In the genomic region with DNA sequence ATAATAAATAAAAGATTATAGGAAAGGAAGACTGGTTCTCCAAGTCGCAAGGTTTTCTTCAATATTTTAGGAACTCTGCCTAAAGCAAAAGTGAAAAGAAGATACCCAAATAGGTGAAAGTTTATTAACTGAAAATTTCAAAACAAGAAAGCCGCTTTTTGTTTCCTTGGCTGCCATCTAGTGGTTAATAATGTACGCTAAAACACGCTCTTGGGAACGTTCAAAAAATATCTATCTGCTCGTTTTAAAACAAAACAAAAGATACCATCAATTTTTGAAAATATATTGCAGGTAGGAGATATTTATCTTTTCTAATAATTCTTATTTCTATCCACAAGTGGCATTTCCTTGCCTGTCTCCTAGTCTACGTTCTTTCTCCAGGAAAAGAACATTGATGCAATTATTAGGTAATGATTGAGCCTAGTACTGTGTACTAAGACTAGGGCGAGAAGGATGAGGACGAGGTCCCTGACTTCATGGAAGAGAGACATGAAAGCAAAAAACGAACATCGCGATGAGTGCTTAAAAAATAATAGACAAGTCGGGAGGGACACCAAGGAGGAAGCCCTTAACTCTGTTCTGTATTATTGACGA, we compare ENCODE assay signal across 1 cellular context.
A peak's percentile ranks its signal among the peaks of the same experiment; 100 is the strongest.
TF ChIP-seq lines count a peak whose summit lies in the region.

No MANE protein-coding gene starts in this region.

TF ChIP-seq in HepG2, 621 proteins besides CTCF, POLR2A, EP300 and RAD21 (continued from another document and continues in another):
- TF ChIP-seq, protein P1, sequence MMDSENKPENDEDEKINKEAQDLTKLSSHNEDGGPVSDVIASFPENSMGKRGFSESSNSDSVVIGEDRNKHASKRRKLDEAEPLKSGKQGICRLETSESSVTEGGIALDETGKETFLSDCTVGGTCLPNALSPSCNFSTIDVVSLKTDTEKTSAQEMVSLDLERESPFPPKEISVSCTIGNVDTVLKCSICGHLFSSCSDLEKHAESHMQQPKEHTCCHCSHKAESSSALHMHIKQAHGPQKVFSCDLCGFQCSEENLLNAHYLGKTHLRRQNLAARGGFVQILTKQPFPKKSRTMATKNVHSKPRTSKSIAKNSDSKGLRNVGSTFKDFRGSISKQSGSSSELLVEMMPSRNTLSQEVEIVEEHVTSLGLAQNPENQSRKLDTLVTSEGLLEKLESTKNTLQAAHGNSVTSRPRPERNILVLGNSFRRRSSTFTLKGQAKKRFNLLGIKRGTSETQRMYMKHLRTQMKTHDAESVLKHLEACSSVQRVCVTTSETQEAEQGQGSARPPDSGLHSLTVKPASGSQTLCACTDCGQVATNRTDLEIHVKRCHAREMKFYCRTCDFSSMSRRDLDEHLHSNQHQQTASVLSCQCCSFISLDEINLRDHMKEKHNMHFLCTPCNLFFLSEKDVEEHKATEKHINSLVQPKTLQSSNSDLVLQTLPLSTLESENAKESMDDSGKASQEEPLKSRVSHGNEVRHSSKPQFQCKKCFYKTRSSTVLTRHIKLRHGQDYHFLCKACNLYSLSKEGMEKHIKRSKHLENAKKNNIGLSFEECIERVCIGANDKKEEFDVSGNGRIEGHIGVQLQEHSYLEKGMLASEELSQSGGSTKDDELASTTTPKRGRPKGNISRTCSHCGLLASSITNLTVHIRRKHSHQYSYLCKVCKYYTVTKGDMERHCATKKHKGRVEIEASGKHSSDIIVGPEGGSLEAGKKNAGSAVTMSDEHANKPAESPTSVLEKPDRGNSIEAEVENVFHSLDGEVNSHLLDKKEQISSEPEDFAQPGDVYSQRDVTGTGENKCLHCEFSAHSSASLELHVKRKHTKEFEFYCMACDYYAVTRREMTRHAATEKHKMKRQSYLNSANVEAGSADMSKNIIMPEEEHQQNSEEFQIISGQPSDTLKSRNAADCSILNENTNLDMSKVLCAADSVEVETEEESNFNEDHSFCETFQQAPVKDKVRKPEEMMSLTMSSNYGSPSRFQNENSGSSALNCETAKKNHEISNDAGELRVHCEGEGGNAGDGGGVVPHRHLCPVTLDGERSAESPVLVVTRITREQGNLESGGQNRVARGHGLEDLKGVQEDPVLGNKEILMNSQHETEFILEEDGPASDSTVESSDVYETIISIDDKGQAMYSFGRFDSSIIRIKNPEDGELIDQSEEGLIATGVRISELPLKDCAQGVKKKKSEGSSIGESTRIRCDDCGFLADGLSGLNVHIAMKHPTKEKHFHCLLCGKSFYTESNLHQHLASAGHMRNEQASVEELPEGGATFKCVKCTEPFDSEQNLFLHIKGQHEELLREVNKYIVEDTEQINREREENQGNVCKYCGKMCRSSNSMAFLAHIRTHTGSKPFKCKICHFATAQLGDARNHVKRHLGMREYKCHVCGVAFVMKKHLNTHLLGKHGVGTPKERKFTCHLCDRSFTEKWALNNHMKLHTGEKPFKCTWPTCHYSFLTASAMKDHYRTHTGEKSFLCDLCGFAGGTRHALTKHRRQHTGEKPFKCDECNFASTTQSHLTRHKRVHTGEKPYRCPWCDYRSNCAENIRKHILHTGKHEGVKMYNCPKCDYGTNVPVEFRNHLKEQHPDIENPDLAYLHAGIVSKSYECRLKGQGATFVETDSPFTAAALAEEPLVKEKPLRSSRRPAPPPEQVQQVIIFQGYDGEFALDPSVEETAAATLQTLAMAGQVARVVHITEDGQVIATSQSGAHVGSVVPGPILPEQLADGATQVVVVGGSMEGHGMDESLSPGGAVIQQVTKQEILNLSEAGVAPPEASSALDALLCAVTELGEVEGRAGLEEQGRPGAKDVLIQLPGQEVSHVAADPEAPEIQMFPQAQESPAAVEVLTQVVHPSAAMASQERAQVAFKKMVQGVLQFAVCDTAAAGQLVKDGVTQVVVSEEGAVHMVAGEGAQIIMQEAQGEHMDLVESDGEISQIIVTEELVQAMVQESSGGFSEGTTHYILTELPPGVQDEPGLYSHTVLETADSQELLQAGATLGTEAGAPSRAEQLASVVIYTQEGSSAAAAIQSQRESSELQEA (CRISPR knock-in tag; IDR thresholded peaks at IDR 0.05; ENCODE audit: not compliant biosample characterization): no peak
- TF ChIP-seq KLF16 (CRISPR knock-in tag; IDR thresholded peaks at IDR 0.05) (peak in 1 of 2 experiments; percentile 67; a peak in 1 of 4 replicates), ZNF292 (CRISPR knock-in tag; IDR thresholded peaks at IDR 0.05; ENCODE audit: borderline replicate concordance, low read depth) (no peak), ETV5 (CRISPR knock-in tag; IDR thresholded peaks at IDR 0.05; ENCODE audit: borderline replicate concordance) (no peak), STAG1 (CRISPR knock-in tag; IDR thresholded peaks at IDR 0.05) (peak; percentile 96), TOE1 (CRISPR knock-in tag; IDR thresholded peaks at IDR 0.05) (peak; percentile 55; the same call in 1 of the 2 replicates), RXRB (CRISPR knock-in tag; IDR thresholded peaks at IDR 0.05; ENCODE audit: borderline replicate concordance) (peak; percentile 87), FOXK1 (CRISPR knock-in tag; IDR thresholded peaks at IDR 0.05; ENCODE audit: borderline replicate concordance, low read depth) (0 out of 2 replicates have a peak, but pooled peaks have one; percentile 50), SMC3 (IDR thresholded peaks at IDR 0.05; ENCODE audit: low read length) (peak; percentile 99), KMT2B (CRISPR knock-in tag; IDR thresholded peaks at IDR 0.05) (0 out of 2 replicates have a peak, but pooled peaks have one; percentile 34), ZKSCAN8 (CRISPR knock-in tag; IDR thresholded peaks at IDR 0.05; ENCODE audit: borderline replicate concordance) (0 out of 2 replicates have a peak, but pooled peaks have one; percentile 39), IRX3 (CRISPR knock-in tag; IDR thresholded peaks at IDR 0.05; ENCODE audit: borderline replicate concordance, low read depth) (no peak), ADNP (CRISPR knock-in tag; IDR thresholded peaks at IDR 0.05) (no peak), ZNF773 (CRISPR knock-in tag; IDR thresholded peaks at IDR 0.05; ENCODE audit: borderline replicate concordance) (no peak), EHMT2 (IDR thresholded peaks at IDR 0.05; ENCODE audit: borderline replicate concordance, low read depth, low read length) (0 out of 2 replicates have a peak, but pooled peaks have one; percentile 55), AKAP8 (CRISPR knock-in tag; IDR thresholded peaks at IDR 0.05) (no peak), MXI1 (IDR thresholded peaks at IDR 0.05; ENCODE audit: borderline replicate concordance, low read depth, low read length) (0 out of 3 replicates have a peak, but pooled peaks have one; percentile 7), KDM3A (CRISPR knock-in tag; IDR thresholded peaks at IDR 0.05; ENCODE audit: low read depth) (0 out of 2 replicates have a peak, but pooled peaks have one; percentile 25), KMT2A (CRISPR knock-in tag; IDR thresholded peaks at IDR 0.05) (no peak), CREB1 (IDR thresholded peaks at IDR 0.05) (no peak), CREB1 (CRISPR knock-in tag; IDR thresholded peaks at IDR 0.05) (0 out of 2 replicates have a peak, but pooled peaks have one; percentile 28), RBFOX2 (IDR thresholded peaks at IDR 0.05; ENCODE audit: low read depth, low read length) (no peak), TMF1 (CRISPR knock-in tag; IDR thresholded peaks at IDR 0.05; ENCODE audit: low read depth) (no peak)
- TF ChIP-seq, protein P2, sequence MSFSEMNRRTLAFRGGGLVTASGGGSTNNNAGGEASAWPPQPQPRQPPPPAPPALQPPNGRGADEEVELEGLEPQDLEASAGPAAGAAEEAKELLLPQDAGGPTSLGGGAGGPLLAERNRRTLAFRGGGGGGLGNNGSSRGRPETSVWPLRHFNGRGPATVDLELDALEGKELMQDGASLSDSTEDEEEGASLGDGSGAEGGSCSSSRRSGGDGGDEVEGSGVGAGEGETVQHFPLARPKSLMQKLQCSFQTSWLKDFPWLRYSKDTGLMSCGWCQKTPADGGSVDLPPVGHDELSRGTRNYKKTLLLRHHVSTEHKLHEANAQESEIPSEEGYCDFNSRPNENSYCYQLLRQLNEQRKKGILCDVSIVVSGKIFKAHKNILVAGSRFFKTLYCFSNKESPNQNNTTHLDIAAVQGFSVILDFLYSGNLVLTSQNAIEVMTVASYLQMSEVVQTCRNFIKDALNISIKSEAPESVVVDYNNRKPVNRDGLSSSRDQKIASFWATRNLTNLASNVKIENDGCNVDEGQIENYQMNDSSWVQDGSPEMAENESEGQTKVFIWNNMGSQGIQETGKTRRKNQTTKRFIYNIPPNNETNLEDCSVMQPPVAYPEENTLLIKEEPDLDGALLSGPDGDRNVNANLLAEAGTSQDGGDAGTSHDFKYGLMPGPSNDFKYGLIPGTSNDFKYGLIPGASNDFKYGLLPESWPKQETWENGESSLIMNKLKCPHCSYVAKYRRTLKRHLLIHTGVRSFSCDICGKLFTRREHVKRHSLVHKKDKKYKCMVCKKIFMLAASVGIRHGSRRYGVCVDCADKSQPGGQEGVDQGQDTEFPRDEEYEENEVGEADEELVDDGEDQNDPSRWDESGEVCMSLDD (CRISPR knock-in tag; IDR thresholded peaks at IDR 0.05; ENCODE audit: borderline replicate concordance): no peak
- TF ChIP-seq, protein P3, sequence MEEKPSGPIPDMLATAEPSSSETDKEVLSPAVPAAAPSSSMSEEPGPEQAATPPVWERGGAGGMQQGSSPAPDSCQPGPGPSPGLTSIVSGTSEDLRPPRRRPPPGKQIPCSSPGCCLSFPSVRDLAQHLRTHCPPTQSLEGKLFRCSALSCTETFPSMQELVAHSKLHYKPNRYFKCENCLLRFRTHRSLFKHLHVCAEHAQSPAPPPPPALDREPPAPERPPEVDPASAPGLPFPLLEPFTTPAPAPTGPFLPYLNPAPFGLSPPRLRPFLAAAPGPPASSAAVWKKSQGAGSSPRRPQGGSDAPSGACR (CRISPR knock-in tag; IDR thresholded peaks at IDR 0.05): no peak
- TF ChIP-seq, protein P4, sequence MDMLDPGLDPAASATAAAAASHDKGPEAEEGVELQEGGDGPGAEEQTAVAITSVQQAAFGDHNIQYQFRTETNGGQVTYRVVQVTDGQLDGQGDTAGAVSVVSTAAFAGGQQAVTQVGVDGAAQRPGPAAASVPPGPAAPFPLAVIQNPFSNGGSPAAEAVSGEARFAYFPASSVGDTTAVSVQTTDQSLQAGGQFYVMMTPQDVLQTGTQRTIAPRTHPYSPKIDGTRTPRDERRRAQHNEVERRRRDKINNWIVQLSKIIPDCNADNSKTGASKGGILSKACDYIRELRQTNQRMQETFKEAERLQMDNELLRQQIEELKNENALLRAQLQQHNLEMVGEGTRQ (IDR thresholded peaks at IDR 0.05; ENCODE audit: low read depth, low read length): no peak
- TF ChIP-seq, protein P4 (CRISPR knock-in tag; IDR thresholded peaks at IDR 0.05; ENCODE audit: borderline replicate concordance): no peak
- TF ChIP-seq, protein P5, sequence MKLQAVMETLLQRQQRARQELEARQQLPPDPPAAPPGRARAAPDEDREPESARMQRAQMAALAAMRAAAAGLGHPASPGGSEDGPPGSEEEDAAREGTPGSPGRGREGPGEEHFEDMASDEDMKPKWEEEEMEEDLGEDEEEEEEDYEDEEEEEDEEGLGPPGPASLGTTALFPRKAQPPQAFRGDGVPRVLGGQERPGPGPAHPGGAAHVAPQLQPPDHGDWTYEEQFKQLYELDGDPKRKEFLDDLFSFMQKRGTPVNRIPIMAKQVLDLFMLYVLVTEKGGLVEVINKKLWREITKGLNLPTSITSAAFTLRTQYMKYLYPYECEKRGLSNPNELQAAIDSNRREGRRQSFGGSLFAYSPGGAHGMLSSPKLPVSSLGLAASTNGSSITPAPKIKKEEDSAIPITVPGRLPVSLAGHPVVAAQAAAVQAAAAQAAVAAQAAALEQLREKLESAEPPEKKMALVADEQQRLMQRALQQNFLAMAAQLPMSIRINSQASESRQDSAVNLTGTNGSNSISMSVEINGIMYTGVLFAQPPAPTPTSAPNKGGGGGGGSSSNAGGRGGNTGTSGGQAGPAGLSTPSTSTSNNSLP (IDR thresholded peaks at IDR 0.05; ENCODE audit: low read depth, low read length): 0 out of 2 replicates have a peak, but pooled peaks have one; percentile 46
- TF ChIP-seq, protein P6, sequence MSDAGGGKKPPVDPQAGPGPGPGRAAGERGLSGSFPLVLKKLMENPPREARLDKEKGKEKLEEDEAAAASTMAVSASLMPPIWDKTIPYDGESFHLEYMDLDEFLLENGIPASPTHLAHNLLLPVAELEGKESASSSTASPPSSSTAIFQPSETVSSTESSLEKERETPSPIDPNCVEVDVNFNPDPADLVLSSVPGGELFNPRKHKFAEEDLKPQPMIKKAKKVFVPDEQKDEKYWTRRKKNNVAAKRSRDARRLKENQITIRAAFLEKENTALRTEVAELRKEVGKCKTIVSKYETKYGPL (CRISPR knock-in tag; IDR thresholded peaks at IDR 0.05): no peak
- TF ChIP-seq, protein P7, sequence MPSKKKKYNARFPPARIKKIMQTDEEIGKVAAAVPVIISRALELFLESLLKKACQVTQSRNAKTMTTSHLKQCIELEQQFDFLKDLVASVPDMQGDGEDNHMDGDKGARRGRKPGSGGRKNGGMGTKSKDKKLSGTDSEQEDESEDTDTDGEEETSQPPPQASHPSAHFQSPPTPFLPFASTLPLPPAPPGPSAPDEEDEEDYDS (CRISPR knock-in tag; IDR thresholded peaks at IDR 0.05): peak; percentile 30; the same call in 1 of the 2 replicates
- TF ChIP-seq, protein P8, sequence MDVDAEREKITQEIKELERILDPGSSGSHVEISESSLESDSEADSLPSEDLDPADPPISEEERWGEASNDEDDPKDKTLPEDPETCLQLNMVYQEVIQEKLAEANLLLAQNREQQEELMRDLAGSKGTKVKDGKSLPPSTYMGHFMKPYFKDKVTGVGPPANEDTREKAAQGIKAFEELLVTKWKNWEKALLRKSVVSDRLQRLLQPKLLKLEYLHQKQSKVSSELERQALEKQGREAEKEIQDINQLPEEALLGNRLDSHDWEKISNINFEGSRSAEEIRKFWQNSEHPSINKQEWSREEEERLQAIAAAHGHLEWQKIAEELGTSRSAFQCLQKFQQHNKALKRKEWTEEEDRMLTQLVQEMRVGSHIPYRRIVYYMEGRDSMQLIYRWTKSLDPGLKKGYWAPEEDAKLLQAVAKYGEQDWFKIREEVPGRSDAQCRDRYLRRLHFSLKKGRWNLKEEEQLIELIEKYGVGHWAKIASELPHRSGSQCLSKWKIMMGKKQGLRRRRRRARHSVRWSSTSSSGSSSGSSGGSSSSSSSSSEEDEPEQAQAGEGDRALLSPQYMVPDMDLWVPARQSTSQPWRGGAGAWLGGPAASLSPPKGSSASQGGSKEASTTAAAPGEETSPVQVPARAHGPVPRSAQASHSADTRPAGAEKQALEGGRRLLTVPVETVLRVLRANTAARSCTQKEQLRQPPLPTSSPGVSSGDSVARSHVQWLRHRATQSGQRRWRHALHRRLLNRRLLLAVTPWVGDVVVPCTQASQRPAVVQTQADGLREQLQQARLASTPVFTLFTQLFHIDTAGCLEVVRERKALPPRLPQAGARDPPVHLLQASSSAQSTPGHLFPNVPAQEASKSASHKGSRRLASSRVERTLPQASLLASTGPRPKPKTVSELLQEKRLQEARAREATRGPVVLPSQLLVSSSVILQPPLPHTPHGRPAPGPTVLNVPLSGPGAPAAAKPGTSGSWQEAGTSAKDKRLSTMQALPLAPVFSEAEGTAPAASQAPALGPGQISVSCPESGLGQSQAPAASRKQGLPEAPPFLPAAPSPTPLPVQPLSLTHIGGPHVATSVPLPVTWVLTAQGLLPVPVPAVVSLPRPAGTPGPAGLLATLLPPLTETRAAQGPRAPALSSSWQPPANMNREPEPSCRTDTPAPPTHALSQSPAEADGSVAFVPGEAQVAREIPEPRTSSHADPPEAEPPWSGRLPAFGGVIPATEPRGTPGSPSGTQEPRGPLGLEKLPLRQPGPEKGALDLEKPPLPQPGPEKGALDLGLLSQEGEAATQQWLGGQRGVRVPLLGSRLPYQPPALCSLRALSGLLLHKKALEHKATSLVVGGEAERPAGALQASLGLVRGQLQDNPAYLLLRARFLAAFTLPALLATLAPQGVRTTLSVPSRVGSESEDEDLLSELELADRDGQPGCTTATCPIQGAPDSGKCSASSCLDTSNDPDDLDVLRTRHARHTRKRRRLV (CRISPR knock-in tag; IDR thresholded peaks at IDR 0.05): no peak
